Comparison of ENCODE assay signal across 1 cellular context in genomic region chr2:202635441-202636296, GRCh38.
A peak's percentile ranks its signal among the peaks of the same experiment; 100 is the strongest.
TF ChIP-seq lines count a peak whose summit lies in the region.

No MANE protein-coding gene starts in this region.

TF ChIP-seq in HepG2, 621 proteins besides CTCF, POLR2A, EP300 and RAD21 (continued from another document and continues in another):
- TF ChIP-seq ZBTB49 (CRISPR knock-in tag; IDR thresholded peaks at IDR 0.05; ENCODE audit: borderline replicate concordance) (no peak), STAT6 (CRISPR knock-in tag; IDR thresholded peaks at IDR 0.05; ENCODE audit: borderline replicate concordance) (no peak), ZNF331 (CRISPR knock-in tag; IDR thresholded peaks at IDR 0.05) (peak; percentile 79; the same call in 1 of the 2 replicates), ZNF557 (CRISPR knock-in tag; IDR thresholded peaks at IDR 0.05) (no peak), MXD1 (CRISPR knock-in tag; IDR thresholded peaks at IDR 0.05) (no peak), ZNF124 (CRISPR knock-in tag; IDR thresholded peaks at IDR 0.05) (no peak), ZNF597 (CRISPR knock-in tag; IDR thresholded peaks at IDR 0.05) (no peak), ZNF768 (CRISPR knock-in tag; IDR thresholded peaks at IDR 0.05) (no peak), ZZZ3 (CRISPR knock-in tag; IDR thresholded peaks at IDR 0.05; ENCODE audit: borderline replicate concordance) (no peak), ZNF644 (CRISPR knock-in tag; IDR thresholded peaks at IDR 0.05; ENCODE audit: low read depth) (0 out of 2 replicates have a peak, but pooled peaks have one; percentile 54), PITX1 (CRISPR knock-in tag; IDR thresholded peaks at IDR 0.05) (no peak), ETS1 (CRISPR knock-in tag; IDR thresholded peaks at IDR 0.05) (no peak), AKAP8 (CRISPR knock-in tag; IDR thresholded peaks at IDR 0.05) (no peak), GABPA (IDR thresholded peaks at IDR 0.05; ENCODE audit: low read depth, low read length) (no peak), GABPA (CRISPR knock-in tag; IDR thresholded peaks at IDR 0.05; ENCODE audit: low read depth) (no peak), JARID2 (CRISPR knock-in tag; IDR thresholded peaks at IDR 0.05; ENCODE audit: insufficient replicate concordance) (no peak), ZNF317 (CRISPR knock-in tag; IDR thresholded peaks at IDR 0.05) (no peak), SIN3B (IDR thresholded peaks at IDR 0.05; ENCODE audit: low read length) (no peak), PAXIP1 (CRISPR knock-in tag; conservative IDR thresholded peaks at IDR 0.05) (peak; percentile 59), EEA1 (CRISPR knock-in tag; IDR thresholded peaks at IDR 0.05; ENCODE audit: borderline replicate concordance) (no peak), PRDM4 (CRISPR knock-in tag; IDR thresholded peaks at IDR 0.05; ENCODE audit: borderline replicate concordance) (no peak)
- TF ChIP-seq, protein P1, sequence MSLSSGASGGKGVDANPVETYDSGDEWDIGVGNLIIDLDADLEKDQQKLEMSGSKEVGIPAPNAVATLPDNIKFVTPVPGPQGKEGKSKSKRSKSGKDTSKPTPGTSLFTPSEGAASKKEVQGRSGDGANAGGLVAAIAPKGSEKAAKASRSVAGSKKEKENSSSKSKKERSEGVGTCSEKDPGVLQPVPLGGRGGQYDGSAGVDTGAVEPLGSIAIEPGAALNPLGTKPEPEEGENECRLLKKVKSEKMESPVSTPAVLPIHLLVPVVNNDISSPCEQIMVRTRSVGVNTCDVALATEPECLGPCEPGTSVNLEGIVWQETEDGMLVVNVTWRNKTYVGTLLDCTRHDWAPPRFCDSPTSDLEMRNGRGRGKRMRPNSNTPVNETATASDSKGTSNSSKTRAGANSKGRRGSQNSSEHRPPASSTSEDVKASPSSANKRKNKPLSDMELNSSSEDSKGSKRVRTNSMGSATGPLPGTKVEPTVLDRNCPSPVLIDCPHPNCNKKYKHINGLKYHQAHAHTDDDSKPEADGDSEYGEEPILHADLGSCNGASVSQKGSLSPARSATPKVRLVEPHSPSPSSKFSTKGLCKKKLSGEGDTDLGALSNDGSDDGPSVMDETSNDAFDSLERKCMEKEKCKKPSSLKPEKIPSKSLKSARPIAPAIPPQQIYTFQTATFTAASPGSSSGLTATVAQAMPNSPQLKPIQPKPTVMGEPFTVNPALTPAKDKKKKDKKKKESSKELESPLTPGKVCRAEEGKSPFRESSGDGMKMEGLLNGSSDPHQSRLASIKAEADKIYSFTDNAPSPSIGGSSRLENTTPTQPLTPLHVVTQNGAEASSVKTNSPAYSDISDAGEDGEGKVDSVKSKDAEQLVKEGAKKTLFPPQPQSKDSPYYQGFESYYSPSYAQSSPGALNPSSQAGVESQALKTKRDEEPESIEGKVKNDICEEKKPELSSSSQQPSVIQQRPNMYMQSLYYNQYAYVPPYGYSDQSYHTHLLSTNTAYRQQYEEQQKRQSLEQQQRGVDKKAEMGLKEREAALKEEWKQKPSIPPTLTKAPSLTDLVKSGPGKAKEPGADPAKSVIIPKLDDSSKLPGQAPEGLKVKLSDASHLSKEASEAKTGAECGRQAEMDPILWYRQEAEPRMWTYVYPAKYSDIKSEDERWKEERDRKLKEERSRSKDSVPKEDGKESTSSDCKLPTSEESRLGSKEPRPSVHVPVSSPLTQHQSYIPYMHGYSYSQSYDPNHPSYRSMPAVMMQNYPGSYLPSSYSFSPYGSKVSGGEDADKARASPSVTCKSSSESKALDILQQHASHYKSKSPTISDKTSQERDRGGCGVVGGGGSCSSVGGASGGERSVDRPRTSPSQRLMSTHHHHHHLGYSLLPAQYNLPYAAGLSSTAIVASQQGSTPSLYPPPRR (CRISPR knock-in tag; IDR thresholded peaks at IDR 0.05; ENCODE audit: borderline replicate concordance), result no peak
- TF ChIP-seq, protein P2, sequence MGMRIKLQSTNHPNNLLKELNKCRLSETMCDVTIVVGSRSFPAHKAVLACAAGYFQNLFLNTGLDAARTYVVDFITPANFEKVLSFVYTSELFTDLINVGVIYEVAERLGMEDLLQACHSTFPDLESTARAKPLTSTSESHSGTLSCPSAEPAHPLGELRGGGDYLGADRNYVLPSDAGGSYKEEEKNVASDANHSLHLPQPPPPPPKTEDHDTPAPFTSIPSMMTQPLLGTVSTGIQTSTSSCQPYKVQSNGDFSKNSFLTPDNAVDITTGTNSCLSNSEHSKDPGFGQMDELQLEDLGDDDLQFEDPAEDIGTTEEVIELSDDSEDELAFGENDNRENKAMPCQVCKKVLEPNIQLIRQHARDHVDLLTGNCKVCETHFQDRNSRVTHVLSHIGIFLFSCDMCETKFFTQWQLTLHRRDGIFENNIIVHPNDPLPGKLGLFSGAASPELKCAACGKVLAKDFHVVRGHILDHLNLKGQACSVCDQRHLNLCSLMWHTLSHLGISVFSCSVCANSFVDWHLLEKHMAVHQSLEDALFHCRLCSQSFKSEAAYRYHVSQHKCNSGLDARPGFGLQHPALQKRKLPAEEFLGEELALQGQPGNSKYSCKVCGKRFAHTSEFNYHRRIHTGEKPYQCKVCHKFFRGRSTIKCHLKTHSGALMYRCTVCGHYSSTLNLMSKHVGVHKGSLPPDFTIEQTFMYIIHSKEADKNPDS (CRISPR knock-in tag; IDR thresholded peaks at IDR 0.05), result no peak
- TF ChIP-seq, protein P3, sequence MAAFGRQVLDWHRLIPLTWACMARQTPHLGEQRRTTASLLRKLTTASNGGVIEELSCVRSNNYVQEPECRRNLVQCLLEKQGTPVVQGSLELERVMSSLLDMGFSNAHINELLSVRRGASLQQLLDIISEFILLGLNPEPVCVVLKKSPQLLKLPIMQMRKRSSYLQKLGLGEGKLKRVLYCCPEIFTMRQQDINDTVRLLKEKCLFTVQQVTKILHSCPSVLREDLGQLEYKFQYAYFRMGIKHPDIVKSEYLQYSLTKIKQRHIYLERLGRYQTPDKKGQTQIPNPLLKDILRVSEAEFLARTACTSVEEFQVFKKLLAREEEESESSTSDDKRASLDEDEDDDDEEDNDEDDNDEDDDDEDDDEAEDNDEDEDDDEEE (CRISPR knock-in tag; IDR thresholded peaks at IDR 0.05), result no peak
- TF ChIP-seq, protein P4, sequence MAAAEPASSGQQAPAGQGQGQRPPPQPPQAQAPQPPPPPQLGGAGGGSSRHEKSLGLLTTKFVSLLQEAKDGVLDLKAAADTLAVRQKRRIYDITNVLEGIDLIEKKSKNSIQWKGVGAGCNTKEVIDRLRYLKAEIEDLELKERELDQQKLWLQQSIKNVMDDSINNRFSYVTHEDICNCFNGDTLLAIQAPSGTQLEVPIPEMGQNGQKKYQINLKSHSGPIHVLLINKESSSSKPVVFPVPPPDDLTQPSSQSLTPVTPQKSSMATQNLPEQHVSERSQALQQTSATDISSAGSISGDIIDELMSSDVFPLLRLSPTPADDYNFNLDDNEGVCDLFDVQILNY (CRISPR knock-in tag; conservative IDR thresholded peaks at IDR 0.05), result no peak
- TF ChIP-seq, protein P5, sequence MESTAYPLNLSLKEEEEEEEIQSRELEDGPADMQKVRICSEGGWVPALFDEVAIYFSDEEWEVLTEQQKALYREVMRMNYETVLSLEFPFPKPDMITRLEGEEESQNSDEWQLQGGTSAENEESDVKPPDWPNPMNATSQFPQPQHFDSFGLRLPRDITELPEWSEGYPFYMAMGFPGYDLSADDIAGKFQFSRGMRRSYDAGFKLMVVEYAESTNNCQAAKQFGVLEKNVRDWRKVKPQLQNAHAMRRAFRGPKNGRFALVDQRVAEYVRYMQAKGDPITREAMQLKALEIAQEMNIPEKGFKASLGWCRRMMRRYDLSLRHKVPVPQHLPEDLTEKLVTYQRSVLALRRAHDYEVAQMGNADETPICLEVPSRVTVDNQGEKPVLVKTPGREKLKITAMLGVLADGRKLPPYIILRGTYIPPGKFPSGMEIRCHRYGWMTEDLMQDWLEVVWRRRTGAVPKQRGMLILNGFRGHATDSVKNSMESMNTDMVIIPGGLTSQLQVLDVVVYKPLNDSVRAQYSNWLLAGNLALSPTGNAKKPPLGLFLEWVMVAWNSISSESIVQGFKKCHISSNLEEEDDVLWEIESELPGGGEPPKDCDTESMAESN (CRISPR knock-in tag; conservative IDR thresholded peaks at IDR 0.05), result no peak; the same call in 1 of the 2 replicates
